In the genomic region with DNA sequence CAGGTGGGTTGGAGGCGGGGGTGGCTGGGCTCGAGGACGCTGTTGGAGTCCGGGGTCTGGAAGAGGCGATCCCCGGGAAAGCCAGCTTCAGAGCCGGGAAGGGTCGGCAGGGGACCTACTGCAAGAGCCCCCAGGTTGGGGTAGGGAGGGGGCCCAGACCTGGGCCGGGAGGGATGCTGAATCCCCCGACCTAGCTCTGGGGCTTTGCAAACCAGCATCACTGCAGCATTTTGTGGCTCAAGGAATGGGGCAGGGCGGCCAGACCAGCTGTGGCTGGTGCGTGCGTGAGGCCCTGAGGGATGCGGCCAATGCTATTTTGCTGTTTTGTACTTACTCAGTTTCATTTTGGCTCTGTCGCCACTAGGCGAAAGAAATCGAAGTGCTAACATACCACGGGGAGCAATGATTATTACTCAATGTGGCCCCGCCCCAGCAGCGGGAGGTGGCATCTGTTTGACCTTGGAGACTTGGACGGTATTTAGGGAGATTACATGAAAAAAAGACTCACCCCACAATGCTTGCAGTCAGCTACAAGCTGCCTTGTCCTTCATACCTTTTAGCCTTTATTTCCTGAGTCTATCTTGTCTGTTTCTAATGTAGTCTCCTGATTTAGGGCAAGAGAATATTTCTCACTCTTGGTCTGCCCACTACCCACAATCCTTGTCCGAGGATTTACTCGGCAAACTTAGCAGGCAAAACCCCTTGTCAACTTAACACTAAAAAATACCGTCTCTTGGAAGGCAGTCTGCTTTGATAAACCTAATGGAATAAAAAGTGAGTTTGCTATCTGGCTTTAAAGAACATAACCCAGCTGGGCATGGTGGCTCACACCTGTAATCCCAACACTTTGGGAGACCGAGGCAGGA, we compare ENCODE assay signal across 1 cellular context.
TF ChIP-seq lines count a peak whose summit lies in the region.

No MANE protein-coding gene starts in this region.

TF ChIP-seq in HepG2, 621 proteins besides CTCF, POLR2A, EP300 and RAD21 (continued from another document and continues in another):
- 0 out of 2 replicates have a peak, but pooled peaks have one; percentile 17 for TF ChIP-seq ZNF556 (CRISPR knock-in tag; IDR thresholded peaks at IDR 0.05; ENCODE audit: borderline replicate concordance)
- no peak for TF ChIP-seq ZBTB49 (CRISPR knock-in tag; IDR thresholded peaks at IDR 0.05; ENCODE audit: borderline replicate concordance)
- no peak for TF ChIP-seq LBX2 (CRISPR knock-in tag; IDR thresholded peaks at IDR 0.05; ENCODE audit: borderline replicate concordance)
- no peak for TF ChIP-seq ZNF788 (CRISPR knock-in tag; IDR thresholded peaks at IDR 0.05; ENCODE audit: borderline replicate concordance)
- TF ChIP-seq, protein P1, sequence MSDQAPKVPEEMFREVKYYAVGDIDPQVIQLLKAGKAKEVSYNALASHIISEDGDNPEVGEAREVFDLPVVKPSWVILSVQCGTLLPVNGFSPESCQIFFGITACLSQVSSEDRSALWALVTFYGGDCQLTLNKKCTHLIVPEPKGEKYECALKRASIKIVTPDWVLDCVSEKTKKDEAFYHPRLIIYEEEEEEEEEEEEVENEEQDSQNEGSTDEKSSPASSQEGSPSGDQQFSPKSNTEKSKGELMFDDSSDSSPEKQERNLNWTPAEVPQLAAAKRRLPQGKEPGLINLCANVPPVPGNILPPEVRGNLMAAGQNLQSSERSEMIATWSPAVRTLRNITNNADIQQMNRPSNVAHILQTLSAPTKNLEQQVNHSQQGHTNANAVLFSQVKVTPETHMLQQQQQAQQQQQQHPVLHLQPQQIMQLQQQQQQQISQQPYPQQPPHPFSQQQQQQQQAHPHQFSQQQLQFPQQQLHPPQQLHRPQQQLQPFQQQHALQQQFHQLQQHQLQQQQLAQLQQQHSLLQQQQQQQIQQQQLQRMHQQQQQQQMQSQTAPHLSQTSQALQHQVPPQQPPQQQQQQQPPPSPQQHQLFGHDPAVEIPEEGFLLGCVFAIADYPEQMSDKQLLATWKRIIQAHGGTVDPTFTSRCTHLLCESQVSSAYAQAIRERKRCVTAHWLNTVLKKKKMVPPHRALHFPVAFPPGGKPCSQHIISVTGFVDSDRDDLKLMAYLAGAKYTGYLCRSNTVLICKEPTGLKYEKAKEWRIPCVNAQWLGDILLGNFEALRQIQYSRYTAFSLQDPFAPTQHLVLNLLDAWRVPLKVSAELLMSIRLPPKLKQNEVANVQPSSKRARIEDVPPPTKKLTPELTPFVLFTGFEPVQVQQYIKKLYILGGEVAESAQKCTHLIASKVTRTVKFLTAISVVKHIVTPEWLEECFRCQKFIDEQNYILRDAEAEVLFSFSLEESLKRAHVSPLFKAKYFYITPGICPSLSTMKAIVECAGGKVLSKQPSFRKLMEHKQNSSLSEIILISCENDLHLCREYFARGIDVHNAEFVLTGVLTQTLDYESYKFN (CRISPR knock-in tag; conservative IDR thresholded peaks at IDR 0.05): 0 out of 2 replicates have a peak, but pooled peaks have one; percentile 25
- TF ChIP-seq ZNF639 (CRISPR knock-in tag; conservative IDR thresholded peaks at IDR 0.05): no peak; the same call in 1 of the 2 replicates
- no peak for TF ChIP-seq ZNF329 (CRISPR knock-in tag; IDR thresholded peaks at IDR 0.05; ENCODE audit: low read depth)
- no peak for TF ChIP-seq RNF2 (conservative IDR thresholded peaks at IDR 0.05; ENCODE audit: low read depth)
- no peak for TF ChIP-seq JARID2 (CRISPR knock-in tag; IDR thresholded peaks at IDR 0.05; ENCODE audit: insufficient replicate concordance)
- no peak for TF ChIP-seq U2AF2 (IDR thresholded peaks at IDR 0.05; ENCODE audit: low read depth, low read length)
- TF ChIP-seq HIVEP1 (CRISPR knock-in tag; IDR thresholded peaks at IDR 0.05): no peak
- no peak for TF ChIP-seq FOXP1 (IDR thresholded peaks at IDR 0.05)
- no peak for TF ChIP-seq FOXP1 (CRISPR knock-in tag; IDR thresholded peaks at IDR 0.05)
- no peak for TF ChIP-seq AHDC1 (CRISPR knock-in tag; IDR thresholded peaks at IDR 0.05; ENCODE audit: borderline replicate concordance)
- TF ChIP-seq, protein P2, sequence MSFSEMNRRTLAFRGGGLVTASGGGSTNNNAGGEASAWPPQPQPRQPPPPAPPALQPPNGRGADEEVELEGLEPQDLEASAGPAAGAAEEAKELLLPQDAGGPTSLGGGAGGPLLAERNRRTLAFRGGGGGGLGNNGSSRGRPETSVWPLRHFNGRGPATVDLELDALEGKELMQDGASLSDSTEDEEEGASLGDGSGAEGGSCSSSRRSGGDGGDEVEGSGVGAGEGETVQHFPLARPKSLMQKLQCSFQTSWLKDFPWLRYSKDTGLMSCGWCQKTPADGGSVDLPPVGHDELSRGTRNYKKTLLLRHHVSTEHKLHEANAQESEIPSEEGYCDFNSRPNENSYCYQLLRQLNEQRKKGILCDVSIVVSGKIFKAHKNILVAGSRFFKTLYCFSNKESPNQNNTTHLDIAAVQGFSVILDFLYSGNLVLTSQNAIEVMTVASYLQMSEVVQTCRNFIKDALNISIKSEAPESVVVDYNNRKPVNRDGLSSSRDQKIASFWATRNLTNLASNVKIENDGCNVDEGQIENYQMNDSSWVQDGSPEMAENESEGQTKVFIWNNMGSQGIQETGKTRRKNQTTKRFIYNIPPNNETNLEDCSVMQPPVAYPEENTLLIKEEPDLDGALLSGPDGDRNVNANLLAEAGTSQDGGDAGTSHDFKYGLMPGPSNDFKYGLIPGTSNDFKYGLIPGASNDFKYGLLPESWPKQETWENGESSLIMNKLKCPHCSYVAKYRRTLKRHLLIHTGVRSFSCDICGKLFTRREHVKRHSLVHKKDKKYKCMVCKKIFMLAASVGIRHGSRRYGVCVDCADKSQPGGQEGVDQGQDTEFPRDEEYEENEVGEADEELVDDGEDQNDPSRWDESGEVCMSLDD (CRISPR knock-in tag; IDR thresholded peaks at IDR 0.05; ENCODE audit: borderline replicate concordance): peak; percentile 41; the same call in 1 of the 2 replicates
- no peak for TF ChIP-seq AKNA (CRISPR knock-in tag; IDR thresholded peaks at IDR 0.05; ENCODE audit: borderline replicate concordance)
- TF ChIP-seq ZEB1 (IDR thresholded peaks at IDR 0.05; ENCODE audit: insufficient replicate concordance, low read depth): no peak
- no peak for TF ChIP-seq HOXA9 (CRISPR knock-in tag; IDR thresholded peaks at IDR 0.05; ENCODE audit: borderline replicate concordance)
- TF ChIP-seq SOX6 (IDR thresholded peaks at IDR 0.05): no peak
- peak; percentile 54 for TF ChIP-seq SOX6 (CRISPR knock-in tag; IDR thresholded peaks at IDR 0.05)
- TF ChIP-seq ZNF34 (CRISPR knock-in tag; IDR thresholded peaks at IDR 0.05; ENCODE audit: borderline replicate concordance): no peak
- no peak for TF ChIP-seq TFDP1 (CRISPR knock-in tag; IDR thresholded peaks at IDR 0.05; ENCODE audit: borderline replicate concordance)
